12 cellular contexts compared by ENCODE assay signal in the genomic region with DNA sequence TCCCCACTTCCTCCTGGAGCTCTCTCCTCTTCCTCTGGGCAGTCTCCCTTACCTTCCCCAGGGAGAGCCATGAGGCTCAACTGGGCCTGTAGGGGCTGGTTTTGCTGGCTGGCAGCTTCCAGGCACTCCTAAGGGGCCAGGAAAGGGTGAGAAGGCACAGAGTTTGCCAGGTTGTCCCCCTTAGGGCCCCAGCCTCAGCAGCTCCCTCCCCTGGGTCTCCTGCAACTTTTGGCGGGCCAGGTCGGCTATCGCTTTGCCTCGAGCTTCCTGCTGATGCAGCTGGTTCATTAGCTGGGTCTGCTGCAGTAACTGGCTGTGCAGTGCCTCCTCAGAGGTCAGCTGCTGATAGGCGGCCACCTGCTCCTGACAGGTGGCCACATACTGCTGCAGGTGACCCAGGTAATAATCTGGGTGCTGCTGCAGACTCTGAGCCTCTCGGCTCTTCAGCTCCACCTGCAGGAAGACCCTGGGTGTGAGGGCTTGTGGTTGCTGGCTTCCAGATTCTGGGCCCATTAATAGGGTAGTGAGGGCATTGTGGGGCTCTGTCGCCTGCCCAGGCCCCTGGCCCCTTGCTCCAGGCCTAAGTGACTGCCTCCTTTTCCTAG.
A peak's percentile ranks its signal among the peaks of the same experiment; 100 is the strongest.
DNase-seq lines count a peak whose midpoint lies in the region; ATAC-seq and TF ChIP-seq lines count a peak whose summit lies in the region.
"Had no signal": no experiment of that assay in that cellular context is flagged by ENCODE, and none has a peak within 500 bp of the region (broad histone marks: within the 10 kb centered on the region; RNA-seq: fewer than 3 reads in every experiment).

No MANE protein-coding gene starts in this region.

- no peaks in the 10 kb centered on the region for H3K9me3 Mint-ChIP-seq in nephron progenitor cell
- H3K9me3 Mint-ChIP-seq: naive B cell had no signal

- TF ChIP-seq CTCF in WI38 (IDR thresholded peaks at IDR 0.05; ENCODE audit: low read depth, low read length): 0 out of 2 replicates have a peak, but pooled peaks have one; percentile 12
- peak; percentile 11 for TF ChIP-seq CTCF in nephron progenitor cell (IDR thresholded peaks at IDR 0.05)

- no peaks in the 10 kb centered on the region for H3K4me1 Mint-ChIP-seq in nephron progenitor cell

- H3K36me3 Mint-ChIP-seq in nephron progenitor cell (ENCODE audit: low read depth): no peaks in the 10 kb centered on the region

- H3K27me3 Mint-ChIP-seq in nephron progenitor cell (ENCODE audit: low read depth, poor library complexity): peaks cover 27% of the 10 kb centered on the region

- TF ChIP-seq RAD21 in Ishikawa (IDR thresholded peaks at IDR 0.05; ENCODE audit: low read depth): peak; percentile 49

- ATAC-seq in GM18520 (IDR thresholded peaks at IDR 0.05; ENCODE audit: unreplicated experiment): no peak
- ATAC-seq in GM19397 (IDR thresholded peaks at IDR 0.05; ENCODE audit: unreplicated experiment): no peak
- ATAC-seq: heart left ventricle had no signal

- TF ChIP-seq EP300 in Ishikawa (IDR thresholded peaks at IDR 0.05; ENCODE audit: borderline replicate concordance): no peak

- no peak overlapping the region for H3K27ac Mint-ChIP-seq in nephron progenitor cell
- H3K27ac Mint-ChIP-seq: naive B cell had no signal

- no peak overlapping the region for H3K4me3 ChIP-seq in WI38 (ENCODE audit: low read depth, low read length)
- H3K4me3 ChIP-seq: BLaER1 treated with 17β-estradiol and CSF1 and Interleukin-3, amounts not matched to agents 10 nM and 100 nM; heart left ventricle had no signal

- H3K4me3 Mint-ChIP-seq in nephron progenitor cell: no peak overlapping the region

- peak; percentile 46 for DNase-seq in activated CD8-positive, alpha-beta memory T cell treated with anti-CD3 and anti-CD28 coated beads for 24 hours
- DNase-seq in activated CD8-positive, alpha-beta memory T cell treated with anti-CD3 and anti-CD28 coated beads, Interleukin-2, amount 50 U/mL, for 4 hours: no peak
- DNase-seq in nephron progenitor cell: no peak
- no peak for DNase-seq in T1000 (lab: John Stamatoyannopoulos, UW)
- DNase-seq: naive B cell, NCI-H1436 had no signal

TF ChIP-seq in Ishikawa, 13 proteins besides CTCF, POLR2A, EP300 and RAD21:
- no peak for TF ChIP-seq ZBTB7A (IDR thresholded peaks at IDR 0.05; ENCODE audit: low read depth)
- no peak for TF ChIP-seq CEBPB (IDR thresholded peaks at IDR 0.05)
- TF ChIP-seq, protein P1, sequence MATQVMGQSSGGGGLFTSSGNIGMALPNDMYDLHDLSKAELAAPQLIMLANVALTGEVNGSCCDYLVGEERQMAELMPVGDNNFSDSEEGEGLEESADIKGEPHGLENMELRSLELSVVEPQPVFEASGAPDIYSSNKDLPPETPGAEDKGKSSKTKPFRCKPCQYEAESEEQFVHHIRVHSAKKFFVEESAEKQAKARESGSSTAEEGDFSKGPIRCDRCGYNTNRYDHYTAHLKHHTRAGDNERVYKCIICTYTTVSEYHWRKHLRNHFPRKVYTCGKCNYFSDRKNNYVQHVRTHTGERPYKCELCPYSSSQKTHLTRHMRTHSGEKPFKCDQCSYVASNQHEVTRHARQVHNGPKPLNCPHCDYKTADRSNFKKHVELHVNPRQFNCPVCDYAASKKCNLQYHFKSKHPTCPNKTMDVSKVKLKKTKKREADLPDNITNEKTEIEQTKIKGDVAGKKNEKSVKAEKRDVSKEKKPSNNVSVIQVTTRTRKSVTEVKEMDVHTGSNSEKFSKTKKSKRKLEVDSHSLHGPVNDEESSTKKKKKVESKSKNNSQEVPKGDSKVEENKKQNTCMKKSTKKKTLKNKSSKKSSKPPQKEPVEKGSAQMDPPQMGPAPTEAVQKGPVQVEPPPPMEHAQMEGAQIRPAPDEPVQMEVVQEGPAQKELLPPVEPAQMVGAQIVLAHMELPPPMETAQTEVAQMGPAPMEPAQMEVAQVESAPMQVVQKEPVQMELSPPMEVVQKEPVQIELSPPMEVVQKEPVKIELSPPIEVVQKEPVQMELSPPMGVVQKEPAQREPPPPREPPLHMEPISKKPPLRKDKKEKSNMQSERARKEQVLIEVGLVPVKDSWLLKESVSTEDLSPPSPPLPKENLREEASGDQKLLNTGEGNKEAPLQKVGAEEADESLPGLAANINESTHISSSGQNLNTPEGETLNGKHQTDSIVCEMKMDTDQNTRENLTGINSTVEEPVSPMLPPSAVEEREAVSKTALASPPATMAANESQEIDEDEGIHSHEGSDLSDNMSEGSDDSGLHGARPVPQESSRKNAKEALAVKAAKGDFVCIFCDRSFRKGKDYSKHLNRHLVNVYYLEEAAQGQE (IDR thresholded peaks at IDR 0.05; ENCODE audit: low read depth): no peak
- no peak for TF ChIP-seq USF1 (IDR thresholded peaks at IDR 0.05)
- no peak for TF ChIP-seq CREB1 (IDR thresholded peaks at IDR 0.05; ENCODE audit: low read depth)
- TF ChIP-seq NFIC (IDR thresholded peaks at IDR 0.05): no peak
- TF ChIP-seq TCF12 (IDR thresholded peaks at IDR 0.05; ENCODE audit: low read depth): no peak
- TF ChIP-seq TAF1 (IDR thresholded peaks at IDR 0.05; ENCODE audit: low read depth): no peak
- no peak for TF ChIP-seq EGR1 (IDR thresholded peaks at IDR 0.05)
- TF ChIP-seq FOXM1 (IDR thresholded peaks at IDR 0.05; ENCODE audit: borderline replicate concordance, low read depth): no peak
- no peak for TF ChIP-seq TEAD4 (IDR thresholded peaks at IDR 0.05)
- TF ChIP-seq MAX (IDR thresholded peaks at IDR 0.05): no peak
- TF ChIP-seq YY1 (IDR thresholded peaks at IDR 0.05; ENCODE audit: low read depth): no peak
